Comparison of ENCODE assay signal across 2 cellular contexts in the genomic region with DNA sequence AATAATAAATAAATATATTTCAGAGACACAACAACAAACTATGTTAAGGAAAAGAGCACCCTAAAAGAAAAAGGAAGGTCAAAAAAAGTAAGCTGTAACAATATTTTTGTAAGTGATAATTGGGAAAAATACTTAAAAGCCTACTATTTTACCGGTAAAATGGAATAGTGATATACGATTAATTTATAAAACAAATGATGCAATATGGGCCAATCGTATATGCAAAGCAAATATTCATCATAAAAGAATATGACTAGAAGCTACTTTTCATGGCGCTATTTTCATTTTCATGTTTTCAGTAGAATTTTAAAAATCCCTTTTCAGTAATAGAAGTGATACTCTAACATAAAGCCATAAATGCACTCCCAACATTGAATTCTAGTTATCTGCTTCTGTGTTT.
A peak's percentile ranks its signal among the peaks of the same experiment; 100 is the strongest.
TF ChIP-seq lines count a peak whose summit lies in the region.

No MANE protein-coding gene starts in this region.

TF ChIP-seq in HepG2, 621 proteins besides CTCF, POLR2A, EP300 and RAD21:
- TF ChIP-seq ATF7 (IDR thresholded peaks at IDR 0.05) = peak; percentile 18; the same call in 1 of the 2 replicates
- no peak for TF ChIP-seq ATF7 (CRISPR knock-in tag; IDR thresholded peaks at IDR 0.05)
- no peak for TF ChIP-seq ZNF737 (CRISPR knock-in tag; IDR thresholded peaks at IDR 0.05; ENCODE audit: borderline replicate concordance)

TF ChIP-seq in K562, 482 proteins besides CTCF, POLR2A, EP300 and RAD21 (continued from another document):
- TF ChIP-seq, protein P1, sequence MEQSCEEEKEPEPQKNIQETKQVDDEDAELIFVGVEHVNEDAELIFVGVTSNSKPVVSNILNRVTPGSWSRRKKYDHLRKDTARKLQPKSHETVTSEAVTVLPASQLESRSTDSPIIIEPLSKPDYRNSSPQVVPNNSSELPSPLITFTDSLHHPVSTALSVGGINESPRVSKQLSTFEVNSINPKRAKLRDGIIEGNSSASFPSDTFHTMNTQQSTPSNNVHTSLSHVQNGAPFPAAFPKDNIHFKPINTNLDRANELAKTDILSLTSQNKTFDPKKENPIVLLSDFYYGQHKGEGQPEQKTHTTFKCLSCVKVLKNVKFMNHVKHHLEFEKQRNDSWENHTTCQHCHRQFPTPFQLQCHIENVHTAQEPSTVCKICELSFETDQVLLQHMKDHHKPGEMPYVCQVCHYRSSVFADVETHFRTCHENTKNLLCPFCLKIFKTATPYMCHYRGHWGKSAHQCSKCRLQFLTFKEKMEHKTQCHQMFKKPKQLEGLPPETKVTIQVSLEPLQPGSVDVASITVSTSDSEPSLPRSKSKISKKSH (CRISPR knock-in tag; IDR thresholded peaks at IDR 0.05) = no peak
- TF ChIP-seq, protein P2, sequence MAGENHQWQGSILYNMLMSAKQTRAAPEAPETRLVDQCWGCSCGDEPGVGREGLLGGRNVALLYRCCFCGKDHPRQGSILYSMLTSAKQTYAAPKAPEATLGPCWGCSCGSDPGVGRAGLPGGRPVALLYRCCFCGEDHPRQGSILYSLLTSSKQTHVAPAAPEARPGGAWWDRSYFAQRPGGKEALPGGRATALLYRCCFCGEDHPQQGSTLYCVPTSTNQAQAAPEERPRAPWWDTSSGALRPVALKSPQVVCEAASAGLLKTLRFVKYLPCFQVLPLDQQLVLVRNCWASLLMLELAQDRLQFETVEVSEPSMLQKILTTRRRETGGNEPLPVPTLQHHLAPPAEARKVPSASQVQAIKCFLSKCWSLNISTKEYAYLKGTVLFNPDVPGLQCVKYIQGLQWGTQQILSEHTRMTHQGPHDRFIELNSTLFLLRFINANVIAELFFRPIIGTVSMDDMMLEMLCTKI (IDR thresholded peaks at IDR 0.05; ENCODE audit: partially characterized antibody) = no peak
- TF ChIP-seq, protein P3, sequence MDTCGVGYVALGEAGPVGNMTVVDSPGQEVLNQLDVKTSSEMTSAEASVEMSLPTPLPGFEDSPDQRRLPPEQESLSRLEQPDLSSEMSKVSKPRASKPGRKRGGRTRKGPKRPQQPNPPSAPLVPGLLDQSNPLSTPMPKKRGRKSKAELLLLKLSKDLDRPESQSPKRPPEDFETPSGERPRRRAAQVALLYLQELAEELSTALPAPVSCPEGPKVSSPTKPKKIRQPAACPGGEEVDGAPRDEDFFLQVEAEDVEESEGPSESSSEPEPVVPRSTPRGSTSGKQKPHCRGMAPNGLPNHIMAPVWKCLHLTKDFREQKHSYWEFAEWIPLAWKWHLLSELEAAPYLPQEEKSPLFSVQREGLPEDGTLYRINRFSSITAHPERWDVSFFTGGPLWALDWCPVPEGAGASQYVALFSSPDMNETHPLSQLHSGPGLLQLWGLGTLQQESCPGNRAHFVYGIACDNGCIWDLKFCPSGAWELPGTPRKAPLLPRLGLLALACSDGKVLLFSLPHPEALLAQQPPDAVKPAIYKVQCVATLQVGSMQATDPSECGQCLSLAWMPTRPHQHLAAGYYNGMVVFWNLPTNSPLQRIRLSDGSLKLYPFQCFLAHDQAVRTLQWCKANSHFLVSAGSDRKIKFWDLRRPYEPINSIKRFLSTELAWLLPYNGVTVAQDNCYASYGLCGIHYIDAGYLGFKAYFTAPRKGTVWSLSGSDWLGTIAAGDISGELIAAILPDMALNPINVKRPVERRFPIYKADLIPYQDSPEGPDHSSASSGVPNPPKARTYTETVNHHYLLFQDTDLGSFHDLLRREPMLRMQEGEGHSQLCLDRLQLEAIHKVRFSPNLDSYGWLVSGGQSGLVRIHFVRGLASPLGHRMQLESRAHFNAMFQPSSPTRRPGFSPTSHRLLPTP (IDR thresholded peaks at IDR 0.05; ENCODE audit: borderline replicate concordance, extremely low read depth, insufficient read length) = no peak
- TF ChIP-seq RNF2 (IDR thresholded peaks at IDR 0.05) (no peak), ZNF431 (CRISPR knock-in tag; IDR thresholded peaks at IDR 0.05) (no peak), NR4A1 (CRISPR knock-in tag; IDR thresholded peaks at IDR 0.05) (no peak), NR4A1 (tag; IDR thresholded peaks at IDR 0.05) (no peak), RBM15 (IDR thresholded peaks at IDR 0.05; ENCODE audit: insufficient read depth, low read length) (no peak), CEBPG (CRISPR knock-in tag; IDR thresholded peaks at IDR 0.05) (no peak), CEBPG (tag; conservative IDR thresholded peaks at IDR 0.05 in 1 of 2, IDR thresholded peaks at IDR 0.05 in 1 of 2) (peak in 1 of 2 experiments; percentile 67; a peak in 2 of 4 replicates), CHD4 (IDR thresholded peaks at IDR 0.05; ENCODE audit: insufficient read depth, insufficient replicate concordance, low read depth, low read length, poor library complexity, severe bottlenecking) (no peak)
- TF ChIP-seq, protein P4, sequence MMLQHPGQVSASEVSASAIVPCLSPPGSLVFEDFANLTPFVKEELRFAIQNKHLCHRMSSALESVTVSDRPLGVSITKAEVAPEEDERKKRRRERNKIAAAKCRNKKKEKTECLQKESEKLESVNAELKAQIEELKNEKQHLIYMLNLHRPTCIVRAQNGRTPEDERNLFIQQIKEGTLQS (IDR thresholded peaks at IDR 0.05) = 0 out of 2 replicates have a peak, but pooled peaks have one; percentile 51
- TF ChIP-seq, protein P4 (CRISPR knock-in tag; conservative IDR thresholded peaks at IDR 0.05) = no peak
